14 cellular contexts compared by ENCODE assay signal in the genomic region with DNA sequence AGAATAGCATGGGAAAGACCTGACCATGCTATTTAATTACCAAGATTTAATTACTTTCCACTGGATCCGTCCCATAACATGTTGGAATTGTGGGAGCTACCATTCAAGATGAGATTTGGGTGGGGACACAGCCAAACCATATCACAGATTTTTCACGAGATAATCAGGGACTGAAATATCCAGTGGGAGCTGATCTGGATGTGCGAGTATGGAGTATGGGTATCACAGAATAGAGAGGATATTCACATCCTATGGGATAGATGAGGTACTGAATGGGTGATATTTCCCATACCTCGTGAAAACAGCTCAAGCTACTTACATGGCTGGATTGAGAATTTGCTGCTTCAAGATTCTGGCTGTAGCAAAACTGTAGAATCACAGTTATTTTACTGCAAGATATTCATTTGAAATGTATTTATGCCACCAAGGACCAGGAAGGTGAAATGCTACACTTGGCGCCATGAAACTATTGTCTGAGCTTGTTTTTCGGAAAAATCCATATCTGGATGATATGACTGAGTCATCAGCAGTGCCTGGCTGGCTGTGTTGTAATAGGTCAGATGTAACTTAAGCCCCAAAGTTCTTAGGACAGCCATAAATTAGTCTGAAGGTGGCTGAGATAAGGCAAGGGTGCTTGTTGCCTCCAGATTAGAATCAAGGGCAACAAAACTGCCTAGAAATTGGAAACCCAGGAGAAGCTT. TPM values are rescaled to one million over a fixed set of nuclear protein-coding genes. Genes with fewer than 3 reads are reported as not detected.
A peak's percentile ranks its signal among the peaks of the same experiment; 100 is the strongest.
DNase-seq lines count a peak whose midpoint lies in the region; ATAC-seq and TF ChIP-seq lines count a peak whose summit lies in the region.
"Had no signal": no experiment of that assay in that cellular context is flagged by ENCODE, and none has a peak within 500 bp of the region (broad histone marks: within the 10 kb centered on the region; RNA-seq: fewer than 3 reads in every experiment).

No MANE protein-coding gene starts in this region.

- no peaks in the 10 kb centered on the region for H3K27me3 ChIP-seq in CD4-positive, CD25-positive, alpha-beta regulatory T cell (ENCODE audit: control insufficient read depth, insufficient read depth, low read length)
- no peaks in the 10 kb centered on the region for H3K27me3 ChIP-seq in GM23338 (ENCODE audit: insufficient read depth)
- no peaks in the 10 kb centered on the region for H3K27me3 ChIP-seq in foreskin keratinocyte

- peaks cover 34 to 60% (median 41%) of the 10 kb centered on the region in 4 donors for H3K4me1 Mint-ChIP-seq in CD4-positive, CD25-positive, alpha-beta regulatory T cell
- H3K4me1 Mint-ChIP-seq in GM23338: peaks cover 4% of the 10 kb centered on the region
- peaks cover 38% of the 10 kb centered on the region for H3K4me1 Mint-ChIP-seq in T-helper 17 cell

- no peak overlapping the region for H3K4me2 ChIP-seq in GM23338

- H3K36me3 ChIP-seq in CD4-positive, CD25-positive, alpha-beta regulatory T cell (ENCODE audit: control insufficient read depth, insufficient read depth, low read length): peaks cover 93% of the 10 kb centered on the region
- H3K36me3 ChIP-seq in GM23338 (ENCODE audit: insufficient read depth): no peaks in the 10 kb centered on the region

- H3K27me3 Mint-ChIP-seq in CD4-positive, CD25-positive, alpha-beta regulatory T cell: no peaks in the 10 kb centered on the region
- H3K27me3 Mint-ChIP-seq in GM23338 (ENCODE audit: insufficient read depth, low read depth, poor library complexity): no peaks in the 10 kb centered on the region
- no peaks in the 10 kb centered on the region for H3K27me3 Mint-ChIP-seq in T-helper 17 cell

- no peaks in the 10 kb centered on the region for H3K9me3 Mint-ChIP-seq in CD4-positive, CD25-positive, alpha-beta regulatory T cell
- no peaks in the 10 kb centered on the region for H3K9me3 Mint-ChIP-seq in GM23338

- peaks cover 14% of the 10 kb centered on the region for H4K20me1 ChIP-seq in GM23338 (replicated peaks; ENCODE audit: insufficient read depth)

- no peaks in the 10 kb centered on the region for H3K9me2 ChIP-seq in GM23338 (ENCODE audit: insufficient read depth)

- H3K27ac Mint-ChIP-seq in CD4-positive, CD25-positive, alpha-beta regulatory T cell: peak overlapping the region; percentile 41 to 71 (median 62)
- H3K27ac Mint-ChIP-seq in GM23338: no peak overlapping the region
- H3K27ac Mint-ChIP-seq in T-helper 17 cell: peak overlapping the region; percentile 73

- H3K36me3 Mint-ChIP-seq in CD4-positive, CD25-positive, alpha-beta regulatory T cell: peaks cover 61% of the 10 kb centered on the region
- H3K36me3 Mint-ChIP-seq in GM23338 (ENCODE audit: low read depth) (peaks cover 4% of the 10 kb centered on the region; the same call in 2 of the 3 replicates), T-helper 17 cell (ENCODE audit: low read depth) (peaks cover 15% of the 10 kb centered on the region)

- no peak for DNase-seq in CD4-positive, CD25-positive, alpha-beta regulatory T cell
- DNase-seq in GM23338 (ENCODE audit: low spot score): no peak
- DNase-seq in T-helper 17 cell: no peak
- DNase-seq in foreskin keratinocyte: peak; percentile 16 to 42
- DNase-seq in NCI-H748 treated with DMSO at 0.1 percent for 48 hours (lab: John Stamatoyannopoulos, UW): no peak
- no peak for DNase-seq in T1000 (lab: John Stamatoyannopoulos, UW)
- DNase-seq: C1 segment of cervical spinal cord; NCI-H2171; stimulated activated CD4-positive, alpha-beta T cell treated with anti-CD3 and anti-CD28 coated beads, Interleukin-2, amount 100 ng/mL, for 48 hours; T-helper 9 cell had no signal

- no peak for ATAC-seq in CD4-positive, CD25-positive, alpha-beta regulatory T cell (ENCODE audit: low read depth in 2 of 2)
- ATAC-seq in GM23338 (no peak), T-helper 17 cell (no peak), foreskin keratinocyte (peak; percentile 50), HG02763 (IDR thresholded peaks at IDR 0.05; ENCODE audit: unreplicated experiment) (no peak), GM18520 (IDR thresholded peaks at IDR 0.05; ENCODE audit: unreplicated experiment) (no peak)

- H3K4me3 Mint-ChIP-seq in CD4-positive, CD25-positive, alpha-beta regulatory T cell: no peak overlapping the region
- H3K4me3 Mint-ChIP-seq in GM23338 (no peak overlapping the region), T-helper 17 cell (no peak overlapping the region)

- 0 out of 2 replicates have a peak, but pooled peaks cover 4% of the 10 kb centered on the region for H3K79me2 ChIP-seq in GM23338 (replicated peaks; ENCODE audit: insufficient read depth)

- H3K4me3 ChIP-seq in CD4-positive, CD25-positive, alpha-beta regulatory T cell (ENCODE audit: low read depth, low read length): no peak overlapping the region
- H3K4me3 ChIP-seq in GM23338: no peak overlapping the region

- no peaks in the 10 kb centered on the region for H3K4me1 ChIP-seq in CD4-positive, CD25-positive, alpha-beta regulatory T cell (ENCODE audit: control insufficient read depth, insufficient read depth, low read length, poor library complexity, severe bottlenecking)
- H3K4me1 ChIP-seq in GM23338 (ENCODE audit: insufficient read depth) (peaks cover 4% of the 10 kb centered on the region), foreskin keratinocyte (peaks cover 23% of the 10 kb centered on the region)

- TF ChIP-seq CTCF in GM23338 (conservative IDR thresholded peaks at IDR 0.05; ENCODE audit: low read depth in 2 of 2) (no peak), foreskin keratinocyte (conservative IDR thresholded peaks at IDR 0.05) (no peak)

- no peaks in the 10 kb centered on the region for H3F3A ChIP-seq in GM23338 (replicated peaks; ENCODE audit: low read depth)

- H2AFZ ChIP-seq in GM23338: no peak overlapping the region

- H3K9me3 ChIP-seq in CD4-positive, CD25-positive, alpha-beta regulatory T cell (ENCODE audit: control insufficient read depth in 2 of 2, low read length in 2 of 2): no peaks in the 10 kb centered on the region
- H3K9me3 ChIP-seq in T-helper 17 cell (ENCODE audit: control insufficient read depth, low read length, poor library complexity, severe bottlenecking): no peaks in the 10 kb centered on the region

- no peak overlapping the region for H3K27ac ChIP-seq in CD4-positive, CD25-positive, alpha-beta regulatory T cell (ENCODE audit: insufficient read depth, low read length, poor library complexity, severe bottlenecking)
- 0 out of 2 replicates have a peak overlapping the region, but pooled peaks have one; percentile 69 for H3K27ac ChIP-seq in GM23338 (ENCODE audit: low read depth)
- H3K27ac ChIP-seq in foreskin keratinocyte: no peak overlapping the region

TF ChIP-seq in GM23338, 12 proteins besides CTCF, POLR2A, EP300 and RAD21 (continues in another document):
- TF ChIP-seq ZNF331 (CRISPR knock-in tag; IDR thresholded peaks at IDR 0.05; ENCODE audit: low read depth): no peak

RNA-seq across cellular contexts. Expression of a gene that starts 29.8 kb away (rescaled TPM):
- total RNA-seq in CD4-positive, CD25-positive, alpha-beta regulatory T cell: not detected
- polyA plus RNA-seq in CD4-positive, CD25-positive, alpha-beta regulatory T cell: under 1 TPM; 0.09 to 0.20 (median 0.17) TPM
- 0.97 and 3.2 TPM in 2 replicates for total RNA-seq in GM23338 (2014; rRNA removed; shearing (Covaris generic))
- 0.30 and 0.37 TPM in 2 replicates for polyA plus RNA-seq in GM23338 (2016; fragmentation: Nextera tagmentation; extraction: Ambion mirVana)
- total RNA-seq in T-helper 17 cell: not detected
- 1.7 and 2.1 TPM in 2 replicates for total RNA-seq in foreskin keratinocyte
- 1.3 and 1.6 TPM in 2 replicates for polyA plus RNA-seq in foreskin keratinocyte
- total RNA-seq: mononuclear cell had no signal

RNA-seq across cellular contexts. Expression of a gene that starts 43.9 kb away (rescaled TPM):
- not detected for total RNA-seq in CD4-positive, CD25-positive, alpha-beta regulatory T cell
- not detected for polyA plus RNA-seq in CD4-positive, CD25-positive, alpha-beta regulatory T cell
- not detected in 2 replicates for total RNA-seq in GM23338 (2014; rRNA removed; shearing (Covaris generic))
- polyA plus RNA-seq in GM23338 (2016; fragmentation: Nextera tagmentation; extraction: Ambion mirVana) (not detected in 2 replicates), foreskin keratinocyte (0.57 and 0.86 TPM in 2 replicates)
- total RNA-seq in T-helper 17 cell (not detected), foreskin keratinocyte (0.51 and 0.53 TPM in 2 replicates)
- total RNA-seq: astrocyte, mononuclear cell had no signal

RNA-seq across cellular contexts. Expression of a gene that starts 53.2 kb away (rescaled TPM):
- total RNA-seq in CD4-positive, CD25-positive, alpha-beta regulatory T cell: not detected
- not detected for polyA plus RNA-seq in CD4-positive, CD25-positive, alpha-beta regulatory T cell
- not detected in 2 replicates for total RNA-seq in GM23338 (2014; rRNA removed; shearing (Covaris generic))
- polyA plus RNA-seq in GM23338 (2016; fragmentation: Nextera tagmentation; extraction: Ambion mirVana) (not detected in 2 replicates), foreskin keratinocyte (0.35 and 0.36 TPM in 2 replicates)
- total RNA-seq in T-helper 17 cell (not detected), foreskin keratinocyte (0.18 and 0.61 TPM in 2 replicates)
- total RNA-seq: astrocyte, mononuclear cell had no signal

Comparison
In these comparisons a context has a peak if more than half of its experiments do, and no peak if none do; other contexts are left out.
1. DNase-seq: peak in foreskin keratinocyte (2 of 2); none in CD4-positive, CD25-positive, alpha-beta regulatory T cell (0 of 3), GM23338 (single experiment), T-helper 17 cell (0 of 3), NCI-H748 treated with DMSO at 0.1 percent for 48 hours (single experiment) and T1000 (single experiment).